17 cellular contexts compared by ENCODE assay signal in the genomic region with DNA sequence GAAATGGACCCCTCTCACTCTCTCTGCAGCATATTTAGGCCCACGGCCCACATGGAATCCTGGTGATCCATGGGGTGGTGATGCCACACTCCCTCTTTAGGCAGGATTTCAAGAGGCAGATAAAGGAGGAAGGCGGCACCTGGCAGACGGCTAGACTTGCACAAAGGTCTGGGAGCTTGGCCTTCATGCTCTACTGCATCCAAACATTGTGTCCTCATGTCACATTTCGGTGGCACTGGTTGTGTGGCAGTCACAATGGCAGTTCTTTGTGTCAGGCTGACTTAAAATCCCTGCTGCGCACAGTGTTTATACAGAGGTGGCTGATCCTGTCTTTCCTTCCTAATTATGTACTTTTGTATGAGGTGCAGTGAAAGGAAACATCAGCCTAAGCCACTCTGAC.
A peak's percentile ranks its signal among the peaks of the same experiment; 100 is the strongest.
DNase-seq lines count a peak whose midpoint lies in the region; ATAC-seq and TF ChIP-seq lines count a peak whose summit lies in the region.
"Had no signal": no experiment of that assay in that cellular context is flagged by ENCODE, and none has a peak within 500 bp of the region (broad histone marks: within the 10 kb centered on the region; RNA-seq: fewer than 3 reads in every experiment).

No MANE protein-coding gene starts in this region.

- H3K27me3 Mint-ChIP-seq in neural progenitor cell (ENCODE audit: insufficient read depth, low read depth): peaks cover 9% of the 10 kb centered on the region

- no peaks in the 10 kb centered on the region for H3K36me3 Mint-ChIP-seq in neural progenitor cell

- H3K9me3 ChIP-seq in neural progenitor cell (ENCODE audit: low read depth): no peaks in the 10 kb centered on the region
- H3K9me3 ChIP-seq: MG63 had no signal

- no peak overlapping the region for H2AFZ ChIP-seq in neural progenitor cell (replicated peaks)
- H2AFZ ChIP-seq: GM23248 had no signal

- DNase-seq in NCI-H2227 (lab: John Stamatoyannopoulos, UW; ENCODE audit: unreplicated experiment) (peak; percentile 5), NCI-H2227 treated with DMSO at 0.1 percent for 48 hours (lab: John Stamatoyannopoulos, UW) (no peak), NCI-H187 treated with DMSO at 0.1 percent for 48 hours (lab: John Stamatoyannopoulos, UW) (peak; percentile 80), NCI-H82 treated with DMSO at 0.1 percent for 48 hours (lab: John Stamatoyannopoulos, UW; ENCODE audit: unreplicated experiment) (peak; percentile 15), neural progenitor cell (ENCODE audit: low spot score) (peak; percentile 20), NCI-H226 (no peak), HT-29 (ENCODE audit: low spot score) (no peak)
- DNase-seq: GDM1, GM23248, MG63, NCI-H1105, NCI-H1930, Right ventricle myocardium superior, T-helper 1 cell had no signal

- H3K4me3 Mint-ChIP-seq in neural progenitor cell: no peak overlapping the region

- H3K9ac ChIP-seq in neural progenitor cell: no peak overlapping the region
- H3K9ac ChIP-seq: BLaER1 treated with 17β-estradiol and CSF1 and Interleukin-3, amounts not matched to agents 10 nM and 100 nM; GM23248 had no signal

- TF ChIP-seq CTCF in neural progenitor cell (IDR thresholded peaks at IDR 0.05): no peak

- no peaks in the 10 kb centered on the region for H4K20me1 ChIP-seq in neural progenitor cell (ENCODE audit: low read depth)
- H4K20me1 ChIP-seq: BLaER1 treated with 17β-estradiol and CSF1 and Interleukin-3, amounts not matched to agents 10 nM and 100 nM had no signal

- H3K27ac Mint-ChIP-seq in neural progenitor cell: no peak overlapping the region

- H3K4me1 ChIP-seq in neural progenitor cell: peaks cover 3% of the 10 kb centered on the region
- H3K4me1 ChIP-seq: BLaER1 treated with 17β-estradiol and CSF1 and Interleukin-3, amounts not matched to agents 10 nM and 100 nM had no signal

- H3K9me3 Mint-ChIP-seq in neural progenitor cell: peaks cover 8% of the 10 kb centered on the region

- no peak overlapping the region for H3K4me2 ChIP-seq in neural progenitor cell
- H3K4me2 ChIP-seq: BLaER1 treated with 17β-estradiol and CSF1 and Interleukin-3, amounts not matched to agents 10 nM and 100 nM had no signal

- H3K4me1 Mint-ChIP-seq in neural progenitor cell: peaks cover 17% of the 10 kb centered on the region

- H3F3A ChIP-seq in neural progenitor cell (ENCODE audit: low read depth): no peaks in the 10 kb centered on the region

- no peaks in the 10 kb centered on the region for H3K36me3 ChIP-seq in neural progenitor cell
- H3K36me3 ChIP-seq: MG63 had no signal

- no peaks in the 10 kb centered on the region for H3K79me2 ChIP-seq in neural progenitor cell (ENCODE audit: low read depth)

- H3K27me3 ChIP-seq in neural progenitor cell: no peaks in the 10 kb centered on the region
- H3K27me3 ChIP-seq: BLaER1 treated with 17β-estradiol and CSF1 and Interleukin-3, amounts not matched to agents 10 nM and 100 nM; MG63 had no signal

- ATAC-seq in HG02852 (IDR thresholded peaks at IDR 0.05; ENCODE audit: unreplicated experiment): no peak

- H3K27ac ChIP-seq in neural progenitor cell: no peak overlapping the region
- H3K27ac ChIP-seq: BLaER1 treated with 17β-estradiol and CSF1 and Interleukin-3, amounts not matched to agents 10 nM and 100 nM; GM23248; SK-N-MC had no signal

- no peak overlapping the region for H3K4me3 ChIP-seq in neural progenitor cell
- H3K4me3 ChIP-seq: BLaER1 treated with 17β-estradiol and CSF1 and Interleukin-3, amounts not matched to agents 10 nM and 100 nM; GM23248; MG63; SK-N-MC had no signal

Comparison
In these comparisons a context has a peak if more than half of its experiments do, and no peak if none do; other contexts are left out.
1. DNase-seq: peak in NCI-H2227 (single experiment), NCI-H187 treated with DMSO at 0.1 percent for 48 hours (single experiment), NCI-H82 treated with DMSO at 0.1 percent for 48 hours (single experiment) and neural progenitor cell (single experiment); none in NCI-H2227 treated with DMSO at 0.1 percent for 48 hours (single experiment), NCI-H226 (single experiment) and HT-29 (single experiment).